ENCODE assay signal across 8 cellular contexts in the genomic region with DNA sequence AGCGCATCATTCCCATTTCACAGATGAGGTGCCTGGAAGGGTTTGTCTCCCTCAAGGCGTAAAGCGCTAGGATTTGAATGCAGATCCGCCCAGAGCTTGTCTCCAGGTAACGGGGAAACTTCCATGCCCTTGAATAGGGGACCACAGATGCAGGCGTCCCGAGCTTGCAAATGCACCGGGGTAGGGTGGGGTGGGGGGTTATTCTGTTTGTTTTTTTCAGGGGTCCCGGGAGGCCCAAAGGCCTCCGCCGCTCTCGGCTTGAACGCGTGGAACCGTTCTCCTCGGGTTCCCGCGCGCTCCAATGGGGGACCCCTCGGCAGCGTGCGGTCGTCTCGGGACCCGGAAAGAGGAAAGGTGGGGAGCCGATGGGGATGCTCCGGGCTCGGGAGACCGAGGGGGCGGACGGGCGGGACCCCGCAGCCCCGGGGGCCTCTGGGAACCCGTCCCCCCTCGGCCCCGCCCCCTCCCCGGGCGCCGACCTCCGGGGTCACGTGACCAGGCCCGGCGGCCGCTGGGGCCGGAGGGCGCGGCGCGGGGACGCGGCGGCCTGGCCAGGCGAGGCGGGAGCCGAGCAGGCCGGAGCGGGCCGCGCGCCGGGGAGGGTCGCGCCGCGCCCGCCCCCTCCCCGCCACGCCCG. TPM values are rescaled to one million over a fixed set of nuclear protein-coding genes. Genes with fewer than 3 reads are reported as not detected.
A peak's percentile ranks its signal among the peaks of the same experiment; 100 is the strongest.
DNase-seq lines count a peak whose midpoint lies in the region; ATAC-seq and TF ChIP-seq lines count a peak whose summit lies in the region.

A gene (plus strand): TSS at position 490 of the 637 bp plus-strand sequence. CDS start 216 bp downstream, outside the sequence.

- peak in 1 of 2 donors; percentile 24 for TF ChIP-seq POLR2A in heart left ventricle (IDR thresholded peaks at IDR 0.05)

- intact Hi-C loops in heart left ventricle (cut with DNase I) = loop anchor here in 4 of 10 donors (2.0 to 5.0 kb wide), 4 partner anchors 14 to 254 kb away; a partner anchor contains a TSS

- peak within 1 kb of the TSS; percentile 35 for H3K9ac ChIP-seq in parathyroid adenoma

- H3K4me3 Mint-ChIP-seq in activated naive CD8-positive, alpha-beta T cell treated with anti-CD3 and anti-CD28 coated beads, Interleukin-2, amount 10 ng/mL, durations not matched to agents 7 days and 5 days = peak within 1 kb of the TSS; percentile 82

- TF ChIP-seq CTCF in RWPE1 (conservative IDR thresholded peaks at IDR 0.05; ENCODE audit: low read depth) = no peak
- TF ChIP-seq CTCF in heart left ventricle (IDR thresholded peaks at IDR 0.05) = no peak
- no peak for TF ChIP-seq CTCF in parathyroid adenoma (IDR thresholded peaks at IDR 0.05)

- POLR2A ChIA-PET in RWPE1 (lab: Yijun Ruan, JAX; ENCODE audit: low non-redundant PET) = no interaction called here
- POLR2A ChIA-PET in activated naive CD8-positive, alpha-beta T cell treated with anti-CD3 and anti-CD28 coated beads, Interleukin-2, amount 10 ng/mL, durations not matched to agents 7 days and 5 days (lab: Charles Lee) = interaction anchor here (0.8 to 1.3 kb wide), 4 partner anchors 13 to 89 kb away, joined by 3 to 6 read pairs (median 4); a partner anchor contains a TSS

- peaks cover 6% of the 10 kb centered on the region for H3K36me3 Mint-ChIP-seq in activated naive CD8-positive, alpha-beta T cell treated with anti-CD3 and anti-CD28 coated beads, Interleukin-2, amount 10 ng/mL, durations not matched to agents 7 days and 5 days

- ATAC-seq in HG03045 (IDR thresholded peaks at IDR 0.05; ENCODE audit: unreplicated experiment) = peak; percentile 57
- ATAC-seq in activated naive CD8-positive, alpha-beta T cell treated with anti-CD3 and anti-CD28 coated beads, Interleukin-2, amount 10 ng/mL, durations not matched to agents 7 days and 5 days (ENCODE audit: low read depth) = peak; percentile 35
- peak; percentile 15 to 65 (median 48) for ATAC-seq in heart left ventricle
- no peak for ATAC-seq in GM19452 (IDR thresholded peaks at IDR 0.05; ENCODE audit: unreplicated experiment)

- CTCF ChIA-PET in RWPE1 (lab: Yijun Ruan, JAX) = interaction anchor here (0.6 to 0.8 kb wide), 2 partner anchors 9 to 296 kb away, joined by 3 to 5 read pairs; no protein-coding TSS in a partner anchor

- peaks cover 0 to 58% (median 32%) of the 10 kb centered on the region in 12 donors for H3K4me1 ChIP-seq in heart left ventricle
- H3K4me1 ChIP-seq in parathyroid adenoma = peaks cover 9% of the 10 kb centered on the region

- WGBS in heart left ventricle, 4 donors = 3 to 30% (median 4%) methylated on average over 6 to 70 of the region's 70 CpGs

- peaks cover 13% of the 10 kb centered on the region for H3K27me3 Mint-ChIP-seq in activated naive CD8-positive, alpha-beta T cell treated with anti-CD3 and anti-CD28 coated beads, Interleukin-2, amount 10 ng/mL, durations not matched to agents 7 days and 5 days

- peak within 1 kb of the TSS; percentile 72 to 98 (median 90) for H3K4me3 ChIP-seq in heart left ventricle
- peak within 1 kb of the TSS; percentile 66 for H3K4me3 ChIP-seq in parathyroid adenoma (ENCODE audit: low read depth, low read length)

- H3K36me3 ChIP-seq in heart left ventricle = peaks cover 0 to 19% (median 0%) of the 10 kb centered on the region in 9 donors
- H3K36me3 ChIP-seq in parathyroid adenoma (ENCODE audit: control insufficient read depth, insufficient read depth, low read length) = no peaks in the 10 kb centered on the region

- peak within 1 kb of the TSS; percentile 83 for H3K27ac Mint-ChIP-seq in activated naive CD8-positive, alpha-beta T cell treated with anti-CD3 and anti-CD28 coated beads, Interleukin-2, amount 10 ng/mL, durations not matched to agents 7 days and 5 days

- H3K4me2 ChIP-seq in parathyroid adenoma (ENCODE audit: low read length) = peak within 1 kb of the TSS; percentile 96

- peaks cover 31% of the 10 kb centered on the region for H3K4me1 Mint-ChIP-seq in activated naive CD8-positive, alpha-beta T cell treated with anti-CD3 and anti-CD28 coated beads, Interleukin-2, amount 10 ng/mL, durations not matched to agents 7 days and 5 days

- H3K27me3 ChIP-seq in heart left ventricle (no peaks in the 10 kb centered on the region), parathyroid adenoma (ENCODE audit: control insufficient read depth, insufficient read depth, low read length) (no peaks in the 10 kb centered on the region)

- DNase-seq in GM03348 (ENCODE audit: low spot score) (peak; percentile 94), RWPE1 (ENCODE audit: low spot score) (peak; percentile 41), heart left ventricle (peak; percentile 71 to 84 (median 79)), SIG-M5 treated with dmso at 0.1 percent for 504 hours (lab: John Stamatoyannopoulos, UW; ENCODE audit: unreplicated experiment) (no peak)
- peak; percentile 80 for DNase-seq in activated naive CD8-positive, alpha-beta T cell treated with anti-CD3 and anti-CD28 coated beads, Interleukin-2, amount 10 ng/mL, durations not matched to agents 7 days and 5 days

- peak within 1 kb of the TSS; percentile 71 for H3K27ac ChIP-seq in RWPE1
- peak within 1 kb of the TSS; percentile 74 to 98 (median 93) for H3K27ac ChIP-seq in heart left ventricle
- peak within 1 kb of the TSS; percentile 40 for H3K27ac ChIP-seq in parathyroid adenoma

- no peaks in the 10 kb centered on the region for H3K9me3 Mint-ChIP-seq in activated naive CD8-positive, alpha-beta T cell treated with anti-CD3 and anti-CD28 coated beads, Interleukin-2, amount 10 ng/mL, durations not matched to agents 7 days and 5 days

- H2AFZ ChIP-seq in parathyroid adenoma = peak within 1 kb of the TSS; percentile 89

- H3K9me3 ChIP-seq in heart left ventricle = no peaks in the 10 kb centered on the region
- no peaks in the 10 kb centered on the region for H3K9me3 ChIP-seq in parathyroid adenoma (ENCODE audit: control insufficient read depth, low read length)

- H3K79me2 ChIP-seq in parathyroid adenoma = no peaks in the 10 kb centered on the region

RNA-seq across cellular contexts. Expression of the gene that starts here (rescaled TPM):
- 100 to 1,000 TPM; 244 to 265 TPM for total RNA-seq in activated naive CD8-positive, alpha-beta T cell treated with anti-CD3 and anti-CD28 coated beads, Interleukin-2, amount 10 ng/mL, durations not matched to agents 7 days and 5 days
- 100 to 1,000 TPM; 119 to 206 (median 136) TPM for total RNA-seq in heart left ventricle
- polyA plus RNA-seq in heart left ventricle = 100 to 1,000 TPM; 109 to 126 TPM

Comparison
In these comparisons a context has a peak if more than half of its experiments do, and no peak if none do; other contexts are left out.
1. H3K27ac ChIP-seq: peak in every context shown above with its lines; median percentile 93 in heart left ventricle; 71 in RWPE1; 40 in parathyroid adenoma.